8 cellular contexts compared by ENCODE assay signal in genomic region chr7:117750612-117751563, GRCh38.
A peak's percentile ranks its signal among the peaks of the same experiment; 100 is the strongest.
DNase-seq lines count a peak whose midpoint lies in the region; ATAC-seq and TF ChIP-seq lines count a peak whose summit lies in the region.

No MANE protein-coding gene starts in this region.

- in situ Hi-C loops in astrocyte of the spinal cord (cut with HindIII; ENCODE audit: low sequenced_read_pairs) = no loop called here

- no peak overlapping the region for H3K27ac ChIP-seq in right lobe of liver
- H3K27ac ChIP-seq in ovary = no peak overlapping the region

- H3K4me1 ChIP-seq in right lobe of liver (no peaks in the 10 kb centered on the region), ovary (ENCODE audit: insufficient read depth) (no peaks in the 10 kb centered on the region)

- 27% methylated on average over 8 of the region's 8 CpGs for WGBS in right lobe of liver (ENCODE audit: insufficient coverage, low coverage, low lambda C conversion rate, missing lambda C conversion rate)
- 57 to 60% (median 59%) methylated on average over 8 of the region's 8 CpGs for WGBS in ovary, 3 donors

- H3K36me3 ChIP-seq in right lobe of liver (no peaks in the 10 kb centered on the region), ovary (no peaks in the 10 kb centered on the region)

- no peaks in the 10 kb centered on the region for H3K9me3 ChIP-seq in right lobe of liver
- H3K9me3 ChIP-seq in ovary = no peaks in the 10 kb centered on the region

- H3K4me3 ChIP-seq in astrocyte of the spinal cord (ENCODE audit: low read depth, low read length) = no peak overlapping the region
- no peak overlapping the region for H3K4me3 ChIP-seq in right lobe of liver
- no peak overlapping the region for H3K4me3 ChIP-seq in ovary

- intact Hi-C loops in right lobe of liver (cut with DNase I) (no loop called here), ovary (cut with DNase I) (no loop called here)

- TF ChIP-seq POLR2A in right lobe of liver (IDR thresholded peaks at IDR 0.05) = no peak
- TF ChIP-seq POLR2A in ovary (IDR thresholded peaks at IDR 0.05) = no peak

- ATAC-seq in right lobe of liver (peak; percentile 48 to 71 (median 63)), GM21825 (IDR thresholded peaks at IDR 0.05; ENCODE audit: unreplicated experiment) (no peak)

- H3K27me3 ChIP-seq in right lobe of liver (no peaks in the 10 kb centered on the region), ovary (no peaks in the 10 kb centered on the region)

- DNase-seq in NCI-H1092 treated with DMSO at 0.1 percent for 48 hours (lab: John Stamatoyannopoulos, UW) = peak; percentile 58
- peak; percentile 50 for DNase-seq in astrocyte of the spinal cord (ENCODE audit: low read depth, low spot score)
- DNase-seq in right lobe of liver = no peak
- no peak for DNase-seq in COLO668 (lab: John Stamatoyannopoulos, UW; ENCODE audit: unreplicated experiment)
- no peak for DNase-seq in ovary
- no peak for DNase-seq in NOMO-1 treated with DMSO at 0.1 percent for 48 hours (lab: John Stamatoyannopoulos, UW; ENCODE audit: unreplicated experiment)

- no peak for TF ChIP-seq EP300 in ovary (IDR thresholded peaks at IDR 0.05)

- TF ChIP-seq CTCF in GM12872 (IDR thresholded peaks at IDR 0.05; ENCODE audit: insufficient read depth, low read depth, low read length) = peak; percentile 42; the same call in 2 of the 3 replicates
- TF ChIP-seq CTCF in astrocyte of the spinal cord (IDR thresholded peaks at IDR 0.05; ENCODE audit: low read depth, low read length) = peak; percentile 54
- TF ChIP-seq CTCF in right lobe of liver (IDR thresholded peaks at IDR 0.05) = peak; percentile 57 to 63 (median 60)
- TF ChIP-seq CTCF in ovary (IDR thresholded peaks at IDR 0.05) = no peak

Comparison
In these comparisons a context has a peak if more than half of its experiments do, and no peak if none do; other contexts are left out.
1. CTCF ChIP-seq: peak in GM12872 (single experiment), astrocyte of the spinal cord (single experiment) and right lobe of liver (4 of 4); none in ovary (0 of 3).
2. DNase-seq: peak in NCI-H1092 treated with DMSO at 0.1 percent for 48 hours (single experiment) and astrocyte of the spinal cord (single experiment); none in right lobe of liver (0 of 3), COLO668 (single experiment), ovary (0 of 5) and NOMO-1 treated with DMSO at 0.1 percent for 48 hours (single experiment).